ENCODE assay signal across 37 cellular contexts in the genomic region with DNA sequence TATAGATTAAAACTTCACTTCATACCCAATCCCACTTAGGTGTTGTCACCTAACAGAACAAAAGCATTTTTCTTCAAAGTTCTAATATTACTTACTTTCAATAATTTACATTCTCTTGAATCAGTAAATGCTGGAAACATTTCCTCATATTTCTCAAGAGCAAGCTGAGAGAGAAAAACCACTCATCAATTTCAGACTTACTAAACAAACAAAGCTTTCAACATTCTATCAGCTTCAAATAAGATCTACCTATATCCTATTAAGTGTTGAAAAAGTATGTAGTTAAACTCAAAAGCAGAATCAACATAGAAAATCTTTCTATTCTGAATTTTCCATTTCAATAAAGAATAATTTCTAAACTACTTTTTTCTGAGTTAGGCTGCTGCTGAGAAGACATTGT. TPM values are rescaled to one million over a fixed set of nuclear protein-coding genes. Genes with fewer than 3 reads are reported as not detected.
"Had no signal": no experiment of that assay in that cellular context is flagged by ENCODE, and none has a peak within 500 bp of the region (broad histone marks: within the 10 kb centered on the region; RNA-seq: fewer than 3 reads in every experiment).

No MANE protein-coding gene starts in this region.

- H3K27me3 ChIP-seq: MG63, SJCRH30 had no signal

- H3K4me2 ChIP-seq: PC-9 had no signal

- H3K4me3 ChIP-seq: MG63, PC-9, SJCRH30, SK-N-MC had no signal

- FAIRE-seq: RCC 7860 had no signal

- DNase-seq: Kasumi-1, MG63, NCI-H1048, NCI-H1092 treated with DMSO at 0.1 percent for 48 hours, NCI-H1105 treated with DMSO at 0.1 percent for 48 hours, NCI-H1417, NCI-H1436, NCI-H146, NCI-H1694, NCI-H187, NCI-H1930, NCI-H2029 treated with DMSO at 0.1 percent for 48 hours, NCI-H2081 treated with DMSO at 0.1 percent for 48 hours, NCI-H2107, NCI-H2171, NCI-H226, NCI-H446 treated with DMSO at 0.1 percent for 48 hours, NCI-H510A, NCI-H524, NCI-H526, NCI-H69, NCI-H748 treated with DMSO at 0.1 percent for 48 hours, NCI-H82, PC-9, SHP77, SIG-M5, SJCRH30 had no signal

- ATAC-seq: Panc1, Right ventricle myocardium inferior, SK-N-SH treated with all-trans-retinoic acid at 6 μM for 48 hours had no signal

- H3K27ac ChIP-seq: PC-9, RWPE1, SJCRH30, SK-N-MC had no signal

- H3K4me1 ChIP-seq: SJCRH30 had no signal

RNA-seq across cellular contexts. Expression of a gene that starts 59.7 kb away (rescaled TPM):
- total RNA-seq: M059J, OCI-LY7, PC-9, Right ventricle myocardium inferior, RPMI7951, SJCRH30, SK-MEL-5 had no signal
